ENCODE assay signal across 1 cellular context in genomic region chr7:138049505-138050116, GRCh38.
TF ChIP-seq lines count a peak whose summit lies in the region.

No MANE protein-coding gene starts in this region.

TF ChIP-seq in HepG2, 621 proteins besides CTCF, POLR2A, EP300 and RAD21 (continued from another document):
- TF ChIP-seq ZNF142 (CRISPR knock-in tag; IDR thresholded peaks at IDR 0.05) (no peak), RXRB (CRISPR knock-in tag; IDR thresholded peaks at IDR 0.05; ENCODE audit: borderline replicate concordance) (peak; percentile 90), KAT8 (CRISPR knock-in tag; IDR thresholded peaks at IDR 0.05) (peak; percentile 19; the same call in 1 of the 2 replicates), ZNF382 (CRISPR knock-in tag; IDR thresholded peaks at IDR 0.05; ENCODE audit: borderline replicate concordance) (no peak), E2F2 (CRISPR knock-in tag; IDR thresholded peaks at IDR 0.05; ENCODE audit: borderline replicate concordance) (no peak), KAT2B (IDR thresholded peaks at IDR 0.05; ENCODE audit: borderline replicate concordance, low read depth, low read length) (peak; percentile 93), ISX (CRISPR knock-in tag; conservative IDR thresholded peaks at IDR 0.05) (no peak), RNF219 (CRISPR knock-in tag; IDR thresholded peaks at IDR 0.05) (no peak), REST (IDR thresholded peaks at IDR 0.05; ENCODE audit: borderline replicate concordance in 1 of 2, low read depth in 1 of 2, low read length in 2 of 2) (no peak), ZNF737 (CRISPR knock-in tag; IDR thresholded peaks at IDR 0.05; ENCODE audit: borderline replicate concordance) (no peak), ZNF17 (CRISPR knock-in tag; IDR thresholded peaks at IDR 0.05) (no peak), MYC (CRISPR knock-in tag; IDR thresholded peaks at IDR 0.05; ENCODE audit: borderline replicate concordance) (no peak), ZNF253 (CRISPR knock-in tag; IDR thresholded peaks at IDR 0.05; ENCODE audit: borderline replicate concordance) (no peak), TCF7L2 (IDR thresholded peaks at IDR 0.05; ENCODE audit: low read depth, low read length) (no peak), ZNF773 (CRISPR knock-in tag; IDR thresholded peaks at IDR 0.05; ENCODE audit: borderline replicate concordance) (no peak), ZNF740 (CRISPR knock-in tag; IDR thresholded peaks at IDR 0.05) (no peak), UBTF (CRISPR knock-in tag; IDR thresholded peaks at IDR 0.05) (no peak)
